ENCODE assay signal across 30 cellular contexts in genomic region chr2:207260021-207260420, GRCh38.
A peak's percentile ranks its signal among the peaks of the same experiment; 100 is the strongest.
DNase-seq lines count a peak whose midpoint lies in the region; ATAC-seq, FAIRE-seq and TF ChIP-seq lines count a peak whose summit lies in the region.
"Had no signal": no experiment of that assay in that cellular context is flagged by ENCODE, and none has a peak within 500 bp of the region (broad histone marks: within the 10 kb centered on the region; RNA-seq: fewer than 3 reads in every experiment).

No MANE protein-coding gene starts in this region.

- no peaks in the 10 kb centered on the region for H3K9me3 ChIP-seq in left ventricle myocardium inferior (replicated peaks)
- H3K9me3 ChIP-seq: Caco-2, colonic mucosa, thyroid gland had no signal

- H3K27ac ChIP-seq in left ventricle myocardium inferior (replicated peaks) = peak overlapping the region; percentile 77
- H3K27ac ChIP-seq: colonic mucosa, KMS-11, PC-9, thyroid gland had no signal

- ATAC-seq in left cardiac atrium (no peak), GM18858 (IDR thresholded peaks at IDR 0.05; ENCODE audit: unreplicated experiment) (no peak), HG03108 (IDR thresholded peaks at IDR 0.05; ENCODE audit: unreplicated experiment) (no peak)
- ATAC-seq: activated CD8-positive, alpha-beta T cell treated with anti-CD3 and anti-CD28 coated beads, Interleukin-2, amount 10 ng/mL, durations not matched to agents 7 days and 5 days; effector memory CD8-positive, alpha-beta T cell; right cardiac atrium; T-cell had no signal

- H3K4me3 Mint-ChIP-seq in chondrocyte (ENCODE audit: unreplicated experiment) (no peak overlapping the region), osteocyte (ENCODE audit: unreplicated experiment) (no peak overlapping the region), endothelial cell (ENCODE audit: unreplicated experiment) (no peak overlapping the region)
- H3K4me3 Mint-ChIP-seq: activated CD8-positive, alpha-beta T cell treated with anti-CD3 and anti-CD28 coated beads, Interleukin-2, amount 10 ng/mL, durations not matched to agents 7 days and 5 days; effector memory CD8-positive, alpha-beta T cell; T-cell had no signal

- H3K36me3 Mint-ChIP-seq in chondrocyte (ENCODE audit: low read depth) (no peaks in the 10 kb centered on the region), osteocyte (ENCODE audit: unreplicated experiment) (no peaks in the 10 kb centered on the region), endothelial cell (ENCODE audit: low read depth, unreplicated experiment) (no peaks in the 10 kb centered on the region)
- H3K36me3 Mint-ChIP-seq: T-cell had no signal

- no peaks in the 10 kb centered on the region for H3K36me3 ChIP-seq in left ventricle myocardium inferior
- H3K36me3 ChIP-seq: colonic mucosa, thyroid gland had no signal

- intact Hi-C loops in left ventricle myocardium inferior (cut with micrococcal nuclease) (no loop called here), left cardiac atrium (cut with DNase I) (no loop called here)

- H3K27me3 ChIP-seq in left ventricle myocardium inferior (ENCODE audit: low read depth) = no peaks in the 10 kb centered on the region
- H3K27me3 ChIP-seq: colonic mucosa, thyroid gland had no signal

- H3K27ac Mint-ChIP-seq in chondrocyte (ENCODE audit: unreplicated experiment) (peak overlapping the region; percentile 49), osteocyte (ENCODE audit: unreplicated experiment) (peak overlapping the region; percentile 91), endothelial cell (ENCODE audit: unreplicated experiment) (no peak overlapping the region)
- H3K27ac Mint-ChIP-seq: activated CD8-positive, alpha-beta T cell treated with anti-CD3 and anti-CD28 coated beads, Interleukin-2, amount 10 ng/mL, durations not matched to agents 7 days and 5 days; effector memory CD8-positive, alpha-beta T cell; T-cell had no signal

- DNase-seq in left ventricle myocardium inferior (no peak), left cardiac atrium (no peak), chondrocyte (ENCODE audit: low spot score) (no peak), osteocyte (ENCODE audit: extremely low spot score, unreplicated experiment) (no peak), endothelial cell (ENCODE audit: low spot score) (no peak), HTR-8/SVneo (ENCODE audit: insufficient read length, low spot score) (no peak)
- DNase-seq: activated CD4-positive, CD25-positive, alpha-beta regulatory T cell treated with anti-CD3 and anti-CD28 coated beads, Interleukin-2, amount 50 U/mL, for 72 hours; activated CD8-positive, alpha-beta T cell treated with anti-CD3 and anti-CD28 coated beads, Interleukin-2, amount 10 ng/mL, durations not matched to agents 7 days and 5 days; activated gamma-delta T cell treated with Interleukin-2 at 50 U/mL for 16 hours; activated T-cell treated with anti-CD3 and anti-CD28 coated beads for 4 hours; Caco-2; colonic mucosa; DMS79; effector memory CD8-positive, alpha-beta T cell; mammary epithelial cell; MV-4-11; NCI-H510A treated with DMSO at 0.1 percent for 48 hours; NK-92 treated with Interleukin-12 subunit alpha and Interleukin-12 subunit beta, amount 100 ng/mL, for 24 hours; nucleus accumbens; PC-9; right cardiac atrium; SHP77; stimulated activated CD4-positive, alpha-beta T cell treated with anti-CD3 and anti-CD28 coated beads, Interleukin-12 subunit alpha, Interleukin-12 subunit beta, amount 100 ng/mL, for 4 hours; stimulated activated CD4-positive, alpha-beta T cell treated with anti-CD3 and anti-CD28 coated beads, Interleukin-4, amount 100 ng/mL, for 24 hours; stimulated activated naive CD4-positive, alpha-beta T cell; T-cell; thyroid gland had no signal

- TF ChIP-seq CTCF in left ventricle myocardium inferior (IDR thresholded peaks at IDR 0.05; ENCODE audit: borderline replicate concordance) (no peak), chondrocyte (IDR thresholded peaks at IDR 0.05) (no peak), osteocyte (IDR thresholded peaks at IDR 0.05) (no peak), endothelial cell (IDR thresholded peaks at IDR 0.05; ENCODE audit: unreplicated experiment) (no peak)

- H3K27me3 Mint-ChIP-seq in chondrocyte (ENCODE audit: low read depth) = no peaks in the 10 kb centered on the region
- H3K27me3 Mint-ChIP-seq in osteocyte (ENCODE audit: unreplicated experiment) = no peaks in the 10 kb centered on the region
- H3K27me3 Mint-ChIP-seq in endothelial cell (ENCODE audit: unreplicated experiment) = peaks cover 3% of the 10 kb centered on the region
- H3K27me3 Mint-ChIP-seq: T-cell had no signal

- H3K4me3 ChIP-seq in left ventricle myocardium inferior = no peak overlapping the region
- H3K4me3 ChIP-seq: colonic mucosa, PC-9, thyroid gland had no signal

- H3K4me1 Mint-ChIP-seq in chondrocyte (ENCODE audit: low read depth) = peaks cover 55% of the 10 kb centered on the region
- H3K4me1 Mint-ChIP-seq in osteocyte (ENCODE audit: unreplicated experiment) = peaks cover 57% of the 10 kb centered on the region
- peaks cover 29% of the 10 kb centered on the region for H3K4me1 Mint-ChIP-seq in endothelial cell (ENCODE audit: unreplicated experiment)

- FAIRE-seq in HTR-8/SVneo (lab: Jason Lieb, UNC) = no peak

- H3K9me3 Mint-ChIP-seq in chondrocyte (ENCODE audit: low read depth) (no peaks in the 10 kb centered on the region), osteocyte (ENCODE audit: unreplicated experiment) (peaks cover under 1% of the 10 kb centered on the region), endothelial cell (ENCODE audit: unreplicated experiment) (no peaks in the 10 kb centered on the region)
- H3K9me3 Mint-ChIP-seq: T-cell had no signal

- H3K4me1 ChIP-seq in left ventricle myocardium inferior = peaks cover 45% of the 10 kb centered on the region
- H3K4me1 ChIP-seq: colonic mucosa had no signal
